Comparison of ENCODE assay signal across 9 cellular contexts in the genomic region with DNA sequence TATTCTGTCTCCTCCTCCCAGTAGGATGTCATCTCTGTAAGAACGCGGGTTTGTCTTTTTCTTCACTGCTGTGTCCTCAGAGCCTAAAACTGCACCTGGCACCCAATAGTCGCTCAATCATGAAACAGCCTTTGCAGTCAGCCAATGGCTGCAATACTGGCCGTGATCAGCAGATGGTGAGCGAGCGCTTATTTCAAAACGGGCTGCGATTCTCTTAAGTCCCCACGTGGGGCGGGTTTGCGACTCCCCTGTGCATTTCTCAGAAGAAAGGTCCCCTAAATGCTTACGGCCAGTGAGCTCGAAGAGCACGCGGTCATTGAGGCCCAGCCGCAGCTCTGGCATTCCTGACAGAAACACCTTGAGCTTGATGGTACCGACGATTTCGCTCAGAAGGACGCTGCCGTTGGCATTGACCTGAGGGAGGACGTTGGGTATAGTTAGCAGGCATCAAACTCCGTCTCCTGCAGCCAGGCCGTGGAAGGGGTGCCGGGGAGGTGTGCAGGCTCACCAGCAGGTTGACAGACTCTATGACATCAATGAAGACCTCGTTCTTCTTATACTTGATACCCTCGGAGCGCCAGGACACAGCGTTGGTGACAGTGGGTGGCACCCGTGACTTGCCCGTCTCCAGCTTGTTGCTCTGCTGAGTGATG. TPM values are rescaled to one million over a fixed set of nuclear protein-coding genes. Genes with fewer than 3 reads are reported as not detected.
DNase-seq lines count a peak whose midpoint lies in the region; ATAC-seq and TF ChIP-seq lines count a peak whose summit lies in the region.
"Had no signal": no experiment of that assay in that cellular context is flagged by ENCODE, and none has a peak within 500 bp of the region (broad histone marks: within the 10 kb centered on the region; RNA-seq: fewer than 3 reads in every experiment).

No MANE protein-coding gene starts in this region.

- no peaks in the 10 kb centered on the region for H3K36me3 Mint-ChIP-seq in activated naive CD8-positive, alpha-beta T cell treated with anti-CD3 and anti-CD28 coated beads, Interleukin-2, amount 50 U/mL, for 24 hours (ENCODE audit: low read depth)

- intact Hi-C loops in left cardiac atrium (cut with DNase I), result loop anchor here (1.0 to 5.0 kb wide), 2 partner anchors 63 to 116 kb away; no protein-coding TSS in a partner anchor
- intact Hi-C loops in aorta (cut with DNase I), result loop anchor here (1.0 to 5.0 kb wide), 4 partner anchors 63 to 118 kb away; no protein-coding TSS in a partner anchor

- ATAC-seq in activated naive CD8-positive, alpha-beta T cell treated with anti-CD3 and anti-CD28 coated beads, Interleukin-2, amount 50 U/mL, for 24 hours, result peak; percentile 85
- ATAC-seq in left cardiac atrium (peak; percentile 83 to 92), aorta (ENCODE audit: low FRiP score) (peak; percentile 94), GM19328 (IDR thresholded peaks at IDR 0.05; ENCODE audit: unreplicated experiment) (no peak)

- H3K27ac ChIP-seq in rectal smooth muscle tissue (ENCODE audit: low read depth, low read length), result no peak overlapping the region
- no peak overlapping the region for H3K27ac ChIP-seq in aorta (ENCODE audit: low read depth in 1 of 2, low read length in 2 of 2)

- no peaks in the 10 kb centered on the region for H3K9me3 Mint-ChIP-seq in activated naive CD8-positive, alpha-beta T cell treated with anti-CD3 and anti-CD28 coated beads, Interleukin-2, amount 50 U/mL, for 24 hours
- H3K9me3 Mint-ChIP-seq: stimulated activated naive CD8-positive, alpha-beta T cell treated with anti-CD3 and anti-CD28 coated beads, Interleukin-15, Interleukin-2, amounts not matched to agents 100 ng/mL and 50 ng/mL, for 24 hours had no signal

- no peaks in the 10 kb centered on the region for H3K9me3 ChIP-seq in aorta (ENCODE audit: control insufficient read depth, low read length)

- H3K36me3 ChIP-seq in rectal smooth muscle tissue (ENCODE audit: control insufficient read depth, insufficient read depth, low read length) (no peaks in the 10 kb centered on the region), aorta (ENCODE audit: control insufficient read depth in 1 of 2, insufficient read depth in 2 of 2, low read length in 1 of 2) (no peaks in the 10 kb centered on the region)

- no peak overlapping the region for H3K4me3 Mint-ChIP-seq in activated naive CD8-positive, alpha-beta T cell treated with anti-CD3 and anti-CD28 coated beads, Interleukin-2, amount 50 U/mL, for 24 hours
- H3K4me3 Mint-ChIP-seq: stimulated activated naive CD8-positive, alpha-beta T cell treated with anti-CD3 and anti-CD28 coated beads, Interleukin-15, Interleukin-2, amounts not matched to agents 100 ng/mL and 50 ng/mL, for 24 hours had no signal

- H3K4me1 ChIP-seq in rectal smooth muscle tissue (ENCODE audit: control insufficient read depth, insufficient read depth, low read length), result no peaks in the 10 kb centered on the region
- no peaks in the 10 kb centered on the region for H3K4me1 ChIP-seq in aorta (ENCODE audit: control insufficient read depth in 1 of 2, insufficient read depth in 2 of 2, low read length in 2 of 2)

- WGBS in aorta, 2 donors, result 17 to 19% methylated on average over 31 of the region's 31 CpGs

- H3K4me1 Mint-ChIP-seq in activated naive CD8-positive, alpha-beta T cell treated with anti-CD3 and anti-CD28 coated beads, Interleukin-2, amount 50 U/mL, for 24 hours, result peaks cover 7% of the 10 kb centered on the region

- H3K27me3 ChIP-seq in rectal smooth muscle tissue (ENCODE audit: control insufficient read depth, insufficient read depth, low read length) (no peaks in the 10 kb centered on the region), aorta (ENCODE audit: control insufficient read depth in 1 of 2, insufficient read depth in 2 of 2, low read length in 1 of 2) (no peaks in the 10 kb centered on the region)

- DNase-seq in NCI-H1417 treated with DMSO at 0.1 percent for 48 hours (lab: John Stamatoyannopoulos, UW) (peak; percentile 12), SW480 (ENCODE audit: low spot score) (peak; percentile 88), left cardiac atrium (peak; percentile 88), aorta (peak; percentile 89 to 95)
- peak; percentile 93 for DNase-seq in activated naive CD8-positive, alpha-beta T cell treated with anti-CD3 and anti-CD28 coated beads, Interleukin-2, amount 50 U/mL, for 24 hours

- peak; percentile 97 for TF ChIP-seq CTCF in GM12874 (IDR thresholded peaks at IDR 0.05; ENCODE audit: insufficient read depth, low read depth, low read length)

- H3K4me3 ChIP-seq in rectal smooth muscle tissue (ENCODE audit: low read length), result no peak overlapping the region
- H3K4me3 ChIP-seq in aorta (ENCODE audit: low read length in 2 of 2), result no peak overlapping the region

- H3K27ac Mint-ChIP-seq in activated naive CD8-positive, alpha-beta T cell treated with anti-CD3 and anti-CD28 coated beads, Interleukin-2, amount 50 U/mL, for 24 hours, result peak overlapping the region; percentile 65
- H3K27ac Mint-ChIP-seq: stimulated activated naive CD8-positive, alpha-beta T cell treated with anti-CD3 and anti-CD28 coated beads, Interleukin-15, Interleukin-2, amounts not matched to agents 100 ng/mL and 50 ng/mL, for 24 hours had no signal

- peak overlapping the region; percentile 14 for H3K9ac ChIP-seq in rectal smooth muscle tissue (ENCODE audit: low read length)

- no peaks in the 10 kb centered on the region for H3K27me3 Mint-ChIP-seq in activated naive CD8-positive, alpha-beta T cell treated with anti-CD3 and anti-CD28 coated beads, Interleukin-2, amount 50 U/mL, for 24 hours
- H3K27me3 Mint-ChIP-seq: stimulated activated naive CD8-positive, alpha-beta T cell treated with anti-CD3 and anti-CD28 coated beads, Interleukin-15, Interleukin-2, amounts not matched to agents 100 ng/mL and 50 ng/mL, for 24 hours had no signal

RNA-seq across cellular contexts. Expression of gene AP1M2, which starts 6.0 kb away (rescaled TPM):
- total RNA-seq in left cardiac atrium (under 1 TPM in 1 of 2 donors, not detected in 1; 0.55 TPM), aorta (not detected)
- polyA plus RNA-seq in aorta, result 10 to 100 TPM in 1 of 2 donors, under 1 TPM in 1; 0.05 to 15.0 TPM

RNA-seq across cellular contexts. Expression of gene CDKN2D, which starts 12.3 kb away (rescaled TPM):
- total RNA-seq in left cardiac atrium (1 to 10 TPM; 6.6 TPM), aorta (10 to 100 TPM; 11.8 to 19.2 TPM)
- 10 to 100 TPM; 17.9 to 23.0 TPM for polyA plus RNA-seq in aorta

RNA-seq across cellular contexts. Expression of gene KRI1, which starts 15.3 kb away (rescaled TPM):
- total RNA-seq in left cardiac atrium, result 10 to 100 TPM; 11.0 to 15.0 TPM
- 10 to 100 TPM; 15.8 to 18.9 TPM for total RNA-seq in aorta
- polyA plus RNA-seq in aorta, result 10 to 100 TPM in 1 of 2 donors, 1 to 10 TPM in 1; 6.4 to 41.0 TPM

RNA-seq across cellular contexts. Expression of gene ATG4D, which starts 37.4 kb away (rescaled TPM):
- 10 to 100 TPM; 41.6 to 50.2 TPM for total RNA-seq in left cardiac atrium
- 10 to 100 TPM; 14.0 to 17.2 TPM for total RNA-seq in aorta
- polyA plus RNA-seq in aorta, result 10 to 100 TPM; 17.7 to 42.6 TPM

RNA-seq across cellular contexts. Expression of gene SLC44A2, which starts 44.2 kb away (rescaled TPM):
- 10 to 100 TPM; 83.9 to 97.3 TPM for total RNA-seq in left cardiac atrium
- total RNA-seq in aorta, result 100 to 1,000 TPM; 158 to 176 TPM
- 100 to 1,000 TPM in 1 of 2 donors, 10 to 100 TPM in 1; 30.9 to 146 TPM for polyA plus RNA-seq in aorta

Comparison
In these comparisons a context has a peak if more than half of its experiments do, and no peak if none do; other contexts are left out.
1. DNase-seq: peak in every context shown above with its lines; median percentile 93 in activated naive CD8-positive, alpha-beta T cell treated with anti-CD3 and anti-CD28 coated beads, Interleukin-2, amount 50 U/mL, for 24 hours; 92 in aorta; 88 in SW480; 88 in left cardiac atrium; 12 in NCI-H1417 treated with DMSO at 0.1 percent for 48 hours.